In the genomic region with DNA sequence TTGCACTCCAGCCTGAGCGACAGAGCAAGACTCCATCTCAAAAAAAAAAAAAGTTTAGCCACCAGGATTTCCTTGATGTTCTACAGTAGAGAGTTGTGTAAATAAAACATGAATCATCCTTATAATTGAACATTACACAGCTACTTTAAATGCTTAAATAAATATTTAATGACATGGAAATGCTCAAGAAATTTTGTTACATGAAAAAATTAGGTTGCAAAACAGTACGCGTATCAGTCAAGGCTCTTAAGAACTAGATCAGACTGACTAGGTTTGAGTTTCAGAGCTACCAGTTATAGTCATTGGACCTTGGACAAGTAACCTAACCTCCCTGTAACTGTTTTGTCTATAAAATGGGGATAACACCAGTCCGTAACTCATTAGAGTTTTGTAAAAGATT, we compare ENCODE assay signal across 22 cellular contexts. TPM values are rescaled to one million over a fixed set of nuclear protein-coding genes. Genes with fewer than 3 reads are reported as not detected.
DNase-seq lines count a peak whose midpoint lies in the region; ATAC-seq, FAIRE-seq and TF ChIP-seq lines count a peak whose summit lies in the region.
"Had no signal": no experiment of that assay in that cellular context is flagged by ENCODE, and none has a peak within 500 bp of the region (broad histone marks: within the 10 kb centered on the region; RNA-seq: fewer than 3 reads in every experiment).

No MANE protein-coding gene starts in this region.

- no peaks in the 10 kb centered on the region for H3K36me3 Mint-ChIP-seq in astrocyte (ENCODE audit: low read depth, unreplicated experiment)
- H3K36me3 Mint-ChIP-seq: activated CD8-positive, alpha-beta memory T cell treated with anti-CD3 and anti-CD28 coated beads, Interleukin-2, amount 10 ng/mL, durations not matched to agents 7 days and 5 days; natural killer cell had no signal

- H3K9me3 Mint-ChIP-seq in astrocyte (ENCODE audit: unreplicated experiment): no peaks in the 10 kb centered on the region
- H3K9me3 Mint-ChIP-seq: activated CD4-positive, alpha-beta T cell treated with anti-CD3 and anti-CD28 coated beads, Interleukin-2, amount 10 ng/mL, durations not matched to agents 7 days and 5 days; activated naive CD4-positive, alpha-beta T cell treated with anti-CD3 and anti-CD28 coated beads, Interleukin-2, amount 50 U/mL, for 24 hours; natural killer cell had no signal

- no peak for DNase-seq in left ventricle myocardium inferior
- DNase-seq in left cardiac atrium: no peak
- no peak for DNase-seq in astrocyte (ENCODE audit: low read depth)
- DNase-seq in left lung: no peak
- no peak for DNase-seq in upper lobe of right lung
- no peak for DNase-seq in SW 1271 (lab: John Stamatoyannopoulos, UW)
- DNase-seq: activated CD4-positive, alpha-beta T cell treated with anti-CD3 and anti-CD28 coated beads, Interleukin-2, amount 10 ng/mL, durations not matched to agents 7 days and 5 days; activated CD8-positive, alpha-beta memory T cell treated with anti-CD3 and anti-CD28 coated beads, Interleukin-2, amount 10 ng/mL, durations not matched to agents 7 days and 5 days; cerebellar nuclear complex; COR-L47; effector CD8-positive, alpha-beta T cell; natural killer cell; NCI-H1694 treated with DMSO at 0.1 percent for 48 hours; NCI-H748 treated with DMSO at 0.1 percent for 48 hours; OCI-M1; pancreas; T-helper 17 cell had no signal

- H3K4me3 ChIP-seq in left ventricle myocardium inferior (no peak overlapping the region), astrocyte (ENCODE audit: insufficient read depth, low read depth, low read length) (no peak overlapping the region), left lung (no peak overlapping the region), upper lobe of right lung (no peak overlapping the region)
- H3K4me3 ChIP-seq: pancreas had no signal

- H3K27me3 Mint-ChIP-seq in astrocyte (ENCODE audit: low read depth, unreplicated experiment): no peaks in the 10 kb centered on the region
- H3K27me3 Mint-ChIP-seq: activated naive CD4-positive, alpha-beta T cell treated with anti-CD3 and anti-CD28 coated beads, Interleukin-2, amount 50 U/mL, for 24 hours had no signal

- ATAC-seq in left cardiac atrium (no peak), left lung (peak; percentile 83), upper lobe of right lung (peak; percentile 69), HG03175 (IDR thresholded peaks at IDR 0.05; ENCODE audit: unreplicated experiment) (no peak), HG03095 (IDR thresholded peaks at IDR 0.05; ENCODE audit: unreplicated experiment) (no peak)
- ATAC-seq: activated CD8-positive, alpha-beta memory T cell treated with anti-CD3 and anti-CD28 coated beads, Interleukin-2, amount 10 ng/mL, durations not matched to agents 7 days and 5 days; natural killer cell; T-helper 17 cell had no signal

- H3K79me2 ChIP-seq in astrocyte (ENCODE audit: insufficient read depth, low read length): no peaks in the 10 kb centered on the region

- TF ChIP-seq CTCF in left ventricle myocardium inferior (IDR thresholded peaks at IDR 0.05; ENCODE audit: borderline replicate concordance): no peak
- no peak for TF ChIP-seq CTCF in astrocyte (IDR thresholded peaks at IDR 0.05; ENCODE audit: insufficient read depth, low read depth, low read length)
- no peak for TF ChIP-seq CTCF in left lung (IDR thresholded peaks at IDR 0.05)
- TF ChIP-seq CTCF in upper lobe of right lung (IDR thresholded peaks at IDR 0.05): no peak

- H4K20me1 ChIP-seq in astrocyte (ENCODE audit: insufficient read depth, low read length): no peaks in the 10 kb centered on the region

- no peaks in the 10 kb centered on the region for H3K9me3 ChIP-seq in left ventricle myocardium inferior (replicated peaks)
- no peaks in the 10 kb centered on the region for H3K9me3 ChIP-seq in astrocyte (ENCODE audit: insufficient read depth, low read depth, low read length)
- no peaks in the 10 kb centered on the region for H3K9me3 ChIP-seq in left lung
- H3K9me3 ChIP-seq in upper lobe of right lung: no peaks in the 10 kb centered on the region
- H3K9me3 ChIP-seq: pancreas had no signal

- no peak overlapping the region for H2AFZ ChIP-seq in astrocyte (ENCODE audit: low read depth, low read length)

- peak overlapping the region; percentile 67 for H3K27ac ChIP-seq in left ventricle myocardium inferior (replicated peaks)
- H3K27ac ChIP-seq in astrocyte (ENCODE audit: low read depth, low read length): no peak overlapping the region
- peak overlapping the region; percentile 5 to 78 for H3K27ac ChIP-seq in left lung
- no peak overlapping the region for H3K27ac ChIP-seq in upper lobe of right lung
- H3K27ac ChIP-seq: HL-60, pancreas had no signal

- no peak overlapping the region for H3K4me3 Mint-ChIP-seq in astrocyte (ENCODE audit: unreplicated experiment)
- H3K4me3 Mint-ChIP-seq: activated CD4-positive, alpha-beta T cell treated with anti-CD3 and anti-CD28 coated beads, Interleukin-2, amount 10 ng/mL, durations not matched to agents 7 days and 5 days; activated CD8-positive, alpha-beta memory T cell treated with anti-CD3 and anti-CD28 coated beads, Interleukin-2, amount 10 ng/mL, durations not matched to agents 7 days and 5 days; activated naive CD4-positive, alpha-beta T cell treated with anti-CD3 and anti-CD28 coated beads, Interleukin-2, amount 50 U/mL, for 24 hours; natural killer cell; T-helper 17 cell had no signal

- H3K4me1 Mint-ChIP-seq in astrocyte (ENCODE audit: low read depth, unreplicated experiment): peaks cover 9% of the 10 kb centered on the region
- H3K4me1 Mint-ChIP-seq: activated CD4-positive, alpha-beta T cell treated with anti-CD3 and anti-CD28 coated beads, Interleukin-2, amount 10 ng/mL, durations not matched to agents 7 days and 5 days; activated naive CD4-positive, alpha-beta T cell treated with anti-CD3 and anti-CD28 coated beads, Interleukin-2, amount 50 U/mL, for 24 hours had no signal

- no peak for FAIRE-seq in astrocyte (lab: Jason Lieb, UNC)
- FAIRE-seq: GM19239, pancreas had no signal

- H3K36me3 ChIP-seq in left ventricle myocardium inferior: no peaks in the 10 kb centered on the region
- no peaks in the 10 kb centered on the region for H3K36me3 ChIP-seq in astrocyte (ENCODE audit: insufficient read depth, low read length)
- H3K36me3 ChIP-seq in left lung: no peaks in the 10 kb centered on the region
- H3K36me3 ChIP-seq in upper lobe of right lung: no peaks in the 10 kb centered on the region
- H3K36me3 ChIP-seq: pancreas had no signal

- intact Hi-C loops in left ventricle myocardium inferior (cut with micrococcal nuclease) (no loop called here), left cardiac atrium (cut with DNase I) (loop anchor here in 1 of 2 donors (10.0 kb wide), 1 partner anchor 80 kb away; the partner anchor contains the start of gene PTPN12), left lung (cut with DNase I) (no loop called here), upper lobe of right lung (cut with DNase I) (no loop called here)

- H3K9ac ChIP-seq in astrocyte (ENCODE audit: low read length): no peak overlapping the region

- no peaks in the 10 kb centered on the region for H3K27me3 ChIP-seq in left ventricle myocardium inferior (ENCODE audit: low read depth)
- H3K27me3 ChIP-seq in astrocyte (ENCODE audit: insufficient read depth, low read length): no peaks in the 10 kb centered on the region
- H3K27me3 ChIP-seq in left lung: no peaks in the 10 kb centered on the region
- H3K27me3 ChIP-seq in upper lobe of right lung: no peaks in the 10 kb centered on the region
- H3K27me3 ChIP-seq: pancreas had no signal

- H3K27ac Mint-ChIP-seq in astrocyte (ENCODE audit: unreplicated experiment): no peak overlapping the region
- H3K27ac Mint-ChIP-seq: activated CD4-positive, alpha-beta T cell treated with anti-CD3 and anti-CD28 coated beads, Interleukin-2, amount 10 ng/mL, durations not matched to agents 7 days and 5 days; activated CD8-positive, alpha-beta memory T cell treated with anti-CD3 and anti-CD28 coated beads, Interleukin-2, amount 10 ng/mL, durations not matched to agents 7 days and 5 days; activated naive CD4-positive, alpha-beta T cell treated with anti-CD3 and anti-CD28 coated beads, Interleukin-2, amount 50 U/mL, for 24 hours; natural killer cell; T-helper 17 cell had no signal

- H3K4me1 ChIP-seq in left ventricle myocardium inferior: peaks cover 24% of the 10 kb centered on the region
- H3K4me1 ChIP-seq in astrocyte (ENCODE audit: insufficient read depth, low read length): peaks cover 9% of the 10 kb centered on the region
- H3K4me1 ChIP-seq in left lung: peaks cover 3 to 60% of the 10 kb centered on the region in 2 donors
- peaks cover 11% of the 10 kb centered on the region for H3K4me1 ChIP-seq in upper lobe of right lung
- H3K4me1 ChIP-seq: pancreas had no signal

- H3K4me2 ChIP-seq in astrocyte (ENCODE audit: low read length): peak overlapping the region; percentile 3

RNA-seq across cellular contexts. Expression of gene GSAP, which starts 38.7 kb away (rescaled TPM):
- total RNA-seq in left ventricle myocardium inferior (7.2 TPM), left cardiac atrium (10 to 100 TPM; 10.3 to 11.5 TPM), astrocyte (2.7 and 4.1 TPM in 2 replicates), left lung (10 to 100 TPM; 40.9 to 45.4 TPM), upper lobe of right lung (64.9 TPM)

Comparison
In these comparisons a context has a peak if more than half of its experiments do, and no peak if none do; other contexts are left out.
1. H3K27ac ChIP-seq: peak in left ventricle myocardium inferior (single experiment) and left lung (2 of 2); none in astrocyte (single experiment) and upper lobe of right lung (single experiment).
2. ATAC-seq: peak in left lung (single experiment) and upper lobe of right lung (single experiment); none in left cardiac atrium (0 of 2), HG03175 (single experiment) and HG03095 (single experiment).